1 cellular context compared by ENCODE assay signal in the genomic region with DNA sequence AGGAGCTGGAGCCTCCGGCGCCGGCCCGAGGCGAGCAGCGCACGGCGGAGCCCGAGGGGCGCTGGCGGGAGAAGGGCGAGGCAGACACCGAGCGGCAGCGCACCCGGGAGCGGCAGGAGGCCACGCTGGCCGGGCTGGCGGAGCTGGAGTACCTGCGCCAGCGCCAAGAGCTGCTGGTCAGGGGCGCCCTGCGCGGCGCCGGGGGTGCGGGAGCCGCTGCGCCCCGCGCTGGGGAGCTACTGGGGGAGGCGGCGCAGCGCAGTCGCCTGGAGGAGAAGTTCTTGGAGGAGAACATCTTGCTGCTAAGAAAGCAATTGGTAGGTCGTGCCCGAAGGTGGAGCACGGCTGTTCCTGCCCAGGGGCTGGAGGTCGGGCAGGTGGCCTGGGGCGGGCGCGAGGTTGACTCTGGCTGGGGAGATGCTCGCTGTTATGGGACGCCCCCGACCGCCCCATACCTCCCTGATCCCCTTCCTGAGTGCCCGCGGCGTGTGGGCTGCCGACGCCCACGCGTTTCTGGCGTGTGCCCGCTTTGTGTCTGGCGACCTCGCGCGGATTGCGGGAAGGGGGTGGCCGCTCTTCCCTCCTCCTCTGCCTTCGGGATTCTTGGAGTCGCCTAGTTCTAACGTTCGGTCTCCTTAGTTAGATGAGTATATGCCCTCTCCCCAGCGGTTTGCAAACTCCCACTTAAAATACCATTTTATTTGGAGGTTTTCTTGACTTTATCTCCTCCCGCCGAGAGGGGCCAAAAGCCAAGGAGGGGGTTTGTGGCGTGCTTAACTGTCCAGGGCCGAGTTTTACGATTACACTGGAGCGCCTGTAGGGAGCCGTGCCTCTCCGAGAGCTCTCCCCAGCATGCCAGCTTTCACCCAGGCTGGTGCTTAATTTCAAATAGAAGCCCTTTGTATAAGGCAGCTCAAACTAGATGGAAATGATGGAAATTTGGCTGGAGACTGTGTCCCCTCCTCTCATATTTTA.
A peak's percentile ranks its signal among the peaks of the same experiment; 100 is the strongest.
TF ChIP-seq lines count a peak whose summit lies in the region.

No MANE protein-coding gene starts in this region.

TF ChIP-seq in WTC11, 78 proteins besides CTCF, POLR2A, EP300 and RAD21 (continued from another document and continues in another):
- TF ChIP-seq, protein P1, sequence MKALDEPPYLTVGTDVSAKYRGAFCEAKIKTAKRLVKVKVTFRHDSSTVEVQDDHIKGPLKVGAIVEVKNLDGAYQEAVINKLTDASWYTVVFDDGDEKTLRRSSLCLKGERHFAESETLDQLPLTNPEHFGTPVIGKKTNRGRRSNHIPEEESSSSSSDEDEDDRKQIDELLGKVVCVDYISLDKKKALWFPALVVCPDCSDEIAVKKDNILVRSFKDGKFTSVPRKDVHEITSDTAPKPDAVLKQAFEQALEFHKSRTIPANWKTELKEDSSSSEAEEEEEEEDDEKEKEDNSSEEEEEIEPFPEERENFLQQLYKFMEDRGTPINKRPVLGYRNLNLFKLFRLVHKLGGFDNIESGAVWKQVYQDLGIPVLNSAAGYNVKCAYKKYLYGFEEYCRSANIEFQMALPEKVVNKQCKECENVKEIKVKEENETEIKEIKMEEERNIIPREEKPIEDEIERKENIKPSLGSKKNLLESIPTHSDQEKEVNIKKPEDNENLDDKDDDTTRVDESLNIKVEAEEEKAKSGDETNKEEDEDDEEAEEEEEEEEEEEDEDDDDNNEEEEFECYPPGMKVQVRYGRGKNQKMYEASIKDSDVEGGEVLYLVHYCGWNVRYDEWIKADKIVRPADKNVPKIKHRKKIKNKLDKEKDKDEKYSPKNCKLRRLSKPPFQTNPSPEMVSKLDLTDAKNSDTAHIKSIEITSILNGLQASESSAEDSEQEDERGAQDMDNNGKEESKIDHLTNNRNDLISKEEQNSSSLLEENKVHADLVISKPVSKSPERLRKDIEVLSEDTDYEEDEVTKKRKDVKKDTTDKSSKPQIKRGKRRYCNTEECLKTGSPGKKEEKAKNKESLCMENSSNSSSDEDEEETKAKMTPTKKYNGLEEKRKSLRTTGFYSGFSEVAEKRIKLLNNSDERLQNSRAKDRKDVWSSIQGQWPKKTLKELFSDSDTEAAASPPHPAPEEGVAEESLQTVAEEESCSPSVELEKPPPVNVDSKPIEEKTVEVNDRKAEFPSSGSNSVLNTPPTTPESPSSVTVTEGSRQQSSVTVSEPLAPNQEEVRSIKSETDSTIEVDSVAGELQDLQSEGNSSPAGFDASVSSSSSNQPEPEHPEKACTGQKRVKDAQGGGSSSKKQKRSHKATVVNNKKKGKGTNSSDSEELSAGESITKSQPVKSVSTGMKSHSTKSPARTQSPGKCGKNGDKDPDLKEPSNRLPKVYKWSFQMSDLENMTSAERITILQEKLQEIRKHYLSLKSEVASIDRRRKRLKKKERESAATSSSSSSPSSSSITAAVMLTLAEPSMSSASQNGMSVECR (CRISPR knock-in tag; IDR thresholded peaks at IDR 0.05; ENCODE audit: borderline replicate concordance) = no peak
- TF ChIP-seq ZNF423 (CRISPR knock-in tag; IDR thresholded peaks at IDR 0.05) (no peak; the same call in 1 of the 2 replicates), SMAD4 (CRISPR knock-in tag; IDR thresholded peaks at IDR 0.05) (no peak), FOXP1 (CRISPR knock-in tag; IDR thresholded peaks at IDR 0.05; ENCODE audit: borderline replicate concordance) (no peak), ZNF121 (CRISPR knock-in tag; IDR thresholded peaks at IDR 0.05) (no peak), JAZF1 (CRISPR knock-in tag; IDR thresholded peaks at IDR 0.05) (no peak), FOXK1 (CRISPR knock-in tag; IDR thresholded peaks at IDR 0.05) (no peak), PRRX2 (CRISPR knock-in tag; IDR thresholded peaks at IDR 0.05) (no peak; the same call in 1 of the 2 replicates), ZNF219 (CRISPR knock-in tag; IDR thresholded peaks at IDR 0.05; ENCODE audit: borderline replicate concordance) (peak; percentile 1; the same call in 1 of the 2 replicates), HMGA2 (CRISPR knock-in tag; IDR thresholded peaks at IDR 0.05) (no peak), GABPB1 (CRISPR knock-in tag; IDR thresholded peaks at IDR 0.05) (no peak), NFE2L1 (CRISPR knock-in tag; IDR thresholded peaks at IDR 0.05) (no peak), ZNF138 (CRISPR knock-in tag; conservative IDR thresholded peaks at IDR 0.05) (no peak), MYBL2 (CRISPR knock-in tag; IDR thresholded peaks at IDR 0.05) (no peak)
- TF ChIP-seq, protein P2, sequence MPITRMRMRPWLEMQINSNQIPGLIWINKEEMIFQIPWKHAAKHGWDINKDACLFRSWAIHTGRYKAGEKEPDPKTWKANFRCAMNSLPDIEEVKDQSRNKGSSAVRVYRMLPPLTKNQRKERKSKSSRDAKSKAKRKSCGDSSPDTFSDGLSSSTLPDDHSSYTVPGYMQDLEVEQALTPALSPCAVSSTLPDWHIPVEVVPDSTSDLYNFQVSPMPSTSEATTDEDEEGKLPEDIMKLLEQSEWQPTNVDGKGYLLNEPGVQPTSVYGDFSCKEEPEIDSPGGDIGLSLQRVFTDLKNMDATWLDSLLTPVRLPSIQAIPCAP (CRISPR knock-in tag; IDR thresholded peaks at IDR 0.05) = no peak
- TF ChIP-seq, protein P3, sequence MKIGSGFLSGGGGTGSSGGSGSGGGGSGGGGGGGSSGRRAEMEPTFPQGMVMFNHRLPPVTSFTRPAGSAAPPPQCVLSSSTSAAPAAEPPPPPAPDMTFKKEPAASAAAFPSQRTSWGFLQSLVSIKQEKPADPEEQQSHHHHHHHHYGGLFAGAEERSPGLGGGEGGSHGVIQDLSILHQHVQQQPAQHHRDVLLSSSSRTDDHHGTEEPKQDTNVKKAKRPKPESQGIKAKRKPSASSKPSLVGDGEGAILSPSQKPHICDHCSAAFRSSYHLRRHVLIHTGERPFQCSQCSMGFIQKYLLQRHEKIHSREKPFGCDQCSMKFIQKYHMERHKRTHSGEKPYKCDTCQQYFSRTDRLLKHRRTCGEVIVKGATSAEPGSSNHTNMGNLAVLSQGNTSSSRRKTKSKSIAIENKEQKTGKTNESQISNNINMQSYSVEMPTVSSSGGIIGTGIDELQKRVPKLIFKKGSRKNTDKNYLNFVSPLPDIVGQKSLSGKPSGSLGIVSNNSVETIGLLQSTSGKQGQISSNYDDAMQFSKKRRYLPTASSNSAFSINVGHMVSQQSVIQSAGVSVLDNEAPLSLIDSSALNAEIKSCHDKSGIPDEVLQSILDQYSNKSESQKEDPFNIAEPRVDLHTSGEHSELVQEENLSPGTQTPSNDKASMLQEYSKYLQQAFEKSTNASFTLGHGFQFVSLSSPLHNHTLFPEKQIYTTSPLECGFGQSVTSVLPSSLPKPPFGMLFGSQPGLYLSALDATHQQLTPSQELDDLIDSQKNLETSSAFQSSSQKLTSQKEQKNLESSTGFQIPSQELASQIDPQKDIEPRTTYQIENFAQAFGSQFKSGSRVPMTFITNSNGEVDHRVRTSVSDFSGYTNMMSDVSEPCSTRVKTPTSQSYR (CRISPR knock-in tag; IDR thresholded peaks at IDR 0.05) = peak; percentile 48; the same call in 1 of the 2 replicates
- TF ChIP-seq, protein P4, sequence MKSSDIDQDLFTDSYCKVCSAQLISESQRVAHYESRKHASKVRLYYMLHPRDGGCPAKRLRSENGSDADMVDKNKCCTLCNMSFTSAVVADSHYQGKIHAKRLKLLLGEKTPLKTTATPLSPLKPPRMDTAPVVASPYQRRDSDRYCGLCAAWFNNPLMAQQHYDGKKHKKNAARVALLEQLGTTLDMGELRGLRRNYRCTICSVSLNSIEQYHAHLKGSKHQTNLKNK (CRISPR knock-in tag; IDR thresholded peaks at IDR 0.05) = no peak
- TF ChIP-seq, protein P5, sequence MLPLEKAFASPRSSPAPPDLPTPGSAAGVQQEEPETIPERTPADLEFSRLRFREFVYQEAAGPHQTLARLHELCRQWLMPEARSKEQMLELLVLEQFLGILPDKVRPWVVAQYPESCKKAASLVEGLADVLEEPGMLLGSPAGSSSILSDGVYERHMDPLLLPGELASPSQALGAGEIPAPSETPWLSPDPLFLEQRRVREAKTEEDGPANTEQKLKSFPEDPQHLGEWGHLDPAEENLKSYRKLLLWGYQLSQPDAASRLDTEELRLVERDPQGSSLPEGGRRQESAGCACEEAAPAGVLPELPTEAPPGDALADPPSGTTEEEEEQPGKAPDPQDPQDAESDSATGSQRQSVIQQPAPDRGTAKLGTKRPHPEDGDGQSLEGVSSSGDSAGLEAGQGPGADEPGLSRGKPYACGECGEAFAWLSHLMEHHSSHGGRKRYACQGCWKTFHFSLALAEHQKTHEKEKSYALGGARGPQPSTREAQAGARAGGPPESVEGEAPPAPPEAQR (CRISPR knock-in tag; IDR thresholded peaks at IDR 0.05) = no peak
- TF ChIP-seq, protein P6, sequence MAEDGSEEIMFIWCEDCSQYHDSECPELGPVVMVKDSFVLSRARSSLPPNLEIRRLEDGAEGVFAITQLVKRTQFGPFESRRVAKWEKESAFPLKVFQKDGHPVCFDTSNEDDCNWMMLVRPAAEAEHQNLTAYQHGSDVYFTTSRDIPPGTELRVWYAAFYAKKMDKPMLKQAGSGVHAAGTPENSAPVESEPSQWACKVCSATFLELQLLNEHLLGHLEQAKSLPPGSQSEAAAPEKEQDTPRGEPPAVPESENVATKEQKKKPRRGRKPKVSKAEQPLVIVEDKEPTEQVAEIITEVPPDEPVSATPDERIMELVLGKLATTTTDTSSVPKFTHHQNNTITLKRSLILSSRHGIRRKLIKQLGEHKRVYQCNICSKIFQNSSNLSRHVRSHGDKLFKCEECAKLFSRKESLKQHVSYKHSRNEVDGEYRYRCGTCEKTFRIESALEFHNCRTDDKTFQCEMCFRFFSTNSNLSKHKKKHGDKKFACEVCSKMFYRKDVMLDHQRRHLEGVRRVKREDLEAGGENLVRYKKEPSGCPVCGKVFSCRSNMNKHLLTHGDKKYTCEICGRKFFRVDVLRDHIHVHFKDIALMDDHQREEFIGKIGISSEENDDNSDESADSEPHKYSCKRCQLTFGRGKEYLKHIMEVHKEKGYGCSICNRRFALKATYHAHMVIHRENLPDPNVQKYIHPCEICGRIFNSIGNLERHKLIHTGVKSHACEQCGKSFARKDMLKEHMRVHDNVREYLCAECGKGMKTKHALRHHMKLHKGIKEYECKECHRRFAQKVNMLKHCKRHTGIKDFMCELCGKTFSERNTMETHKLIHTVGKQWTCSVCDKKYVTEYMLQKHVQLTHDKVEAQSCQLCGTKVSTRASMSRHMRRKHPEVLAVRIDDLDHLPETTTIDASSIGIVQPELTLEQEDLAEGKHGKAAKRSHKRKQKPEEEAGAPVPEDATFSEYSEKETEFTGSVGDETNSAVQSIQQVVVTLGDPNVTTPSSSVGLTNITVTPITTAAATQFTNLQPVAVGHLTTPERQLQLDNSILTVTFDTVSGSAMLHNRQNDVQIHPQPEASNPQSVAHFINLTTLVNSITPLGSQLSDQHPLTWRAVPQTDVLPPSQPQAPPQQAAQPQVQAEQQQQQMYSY (CRISPR knock-in tag; IDR thresholded peaks at IDR 0.05) = no peak
- TF ChIP-seq, protein P7, sequence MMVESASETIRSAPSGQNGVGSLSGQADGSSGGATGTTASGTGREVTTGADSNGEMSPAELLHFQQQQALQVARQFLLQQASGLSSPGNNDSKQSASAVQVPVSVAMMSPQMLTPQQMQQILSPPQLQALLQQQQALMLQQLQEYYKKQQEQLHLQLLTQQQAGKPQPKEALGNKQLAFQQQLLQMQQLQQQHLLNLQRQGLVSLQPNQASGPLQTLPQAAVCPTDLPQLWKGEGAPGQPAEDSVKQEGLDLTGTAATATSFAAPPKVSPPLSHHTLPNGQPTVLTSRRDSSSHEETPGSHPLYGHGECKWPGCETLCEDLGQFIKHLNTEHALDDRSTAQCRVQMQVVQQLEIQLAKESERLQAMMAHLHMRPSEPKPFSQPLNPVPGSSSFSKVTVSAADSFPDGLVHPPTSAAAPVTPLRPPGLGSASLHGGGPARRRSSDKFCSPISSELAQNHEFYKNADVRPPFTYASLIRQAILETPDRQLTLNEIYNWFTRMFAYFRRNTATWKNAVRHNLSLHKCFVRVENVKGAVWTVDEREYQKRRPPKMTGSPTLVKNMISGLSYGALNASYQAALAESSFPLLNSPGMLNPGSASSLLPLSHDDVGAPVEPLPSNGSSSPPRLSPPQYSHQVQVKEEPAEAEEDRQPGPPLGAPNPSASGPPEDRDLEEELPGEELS (CRISPR knock-in tag; IDR thresholded peaks at IDR 0.05) = 0 out of 2 replicates have a peak, but pooled peaks have one; percentile 8
- TF ChIP-seq, protein P8, sequence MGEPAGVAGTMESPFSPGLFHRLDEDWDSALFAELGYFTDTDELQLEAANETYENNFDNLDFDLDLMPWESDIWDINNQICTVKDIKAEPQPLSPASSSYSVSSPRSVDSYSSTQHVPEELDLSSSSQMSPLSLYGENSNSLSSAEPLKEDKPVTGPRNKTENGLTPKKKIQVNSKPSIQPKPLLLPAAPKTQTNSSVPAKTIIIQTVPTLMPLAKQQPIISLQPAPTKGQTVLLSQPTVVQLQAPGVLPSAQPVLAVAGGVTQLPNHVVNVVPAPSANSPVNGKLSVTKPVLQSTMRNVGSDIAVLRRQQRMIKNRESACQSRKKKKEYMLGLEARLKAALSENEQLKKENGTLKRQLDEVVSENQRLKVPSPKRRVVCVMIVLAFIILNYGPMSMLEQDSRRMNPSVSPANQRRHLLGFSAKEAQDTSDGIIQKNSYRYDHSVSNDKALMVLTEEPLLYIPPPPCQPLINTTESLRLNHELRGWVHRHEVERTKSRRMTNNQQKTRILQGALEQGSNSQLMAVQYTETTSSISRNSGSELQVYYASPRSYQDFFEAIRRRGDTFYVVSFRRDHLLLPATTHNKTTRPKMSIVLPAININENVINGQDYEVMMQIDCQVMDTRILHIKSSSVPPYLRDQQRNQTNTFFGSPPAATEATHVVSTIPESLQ (CRISPR knock-in tag; IDR thresholded peaks at IDR 0.05) = no peak
- TF ChIP-seq, protein P9, sequence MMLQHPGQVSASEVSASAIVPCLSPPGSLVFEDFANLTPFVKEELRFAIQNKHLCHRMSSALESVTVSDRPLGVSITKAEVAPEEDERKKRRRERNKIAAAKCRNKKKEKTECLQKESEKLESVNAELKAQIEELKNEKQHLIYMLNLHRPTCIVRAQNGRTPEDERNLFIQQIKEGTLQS (CRISPR knock-in tag; conservative IDR thresholded peaks at IDR 0.05) = no peak
- TF ChIP-seq, protein P10, sequence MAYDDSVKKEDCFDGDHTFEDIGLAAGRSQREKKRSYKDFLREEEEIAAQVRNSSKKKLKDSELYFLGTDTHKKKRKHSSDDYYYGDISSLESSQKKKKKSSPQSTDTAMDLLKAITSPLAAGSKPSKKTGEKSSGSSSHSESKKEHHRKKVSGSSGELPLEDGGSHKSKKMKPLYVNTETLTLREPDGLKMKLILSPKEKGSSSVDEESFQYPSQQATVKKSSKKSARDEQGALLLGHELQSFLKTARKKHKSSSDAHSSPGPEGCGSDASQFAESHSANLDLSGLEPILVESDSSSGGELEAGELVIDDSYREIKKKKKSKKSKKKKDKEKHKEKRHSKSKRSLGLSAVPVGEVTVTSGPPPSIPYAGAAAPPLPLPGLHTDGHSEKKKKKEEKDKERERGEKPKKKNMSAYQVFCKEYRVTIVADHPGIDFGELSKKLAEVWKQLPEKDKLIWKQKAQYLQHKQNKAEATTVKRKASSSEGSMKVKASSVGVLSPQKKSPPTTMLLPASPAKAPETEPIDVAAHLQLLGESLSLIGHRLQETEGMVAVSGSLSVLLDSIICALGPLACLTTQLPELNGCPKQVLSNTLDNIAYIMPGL (CRISPR knock-in tag; IDR thresholded peaks at IDR 0.05) = peak; percentile 75; the same call in 1 of the 2 replicates
- TF ChIP-seq, protein P11, sequence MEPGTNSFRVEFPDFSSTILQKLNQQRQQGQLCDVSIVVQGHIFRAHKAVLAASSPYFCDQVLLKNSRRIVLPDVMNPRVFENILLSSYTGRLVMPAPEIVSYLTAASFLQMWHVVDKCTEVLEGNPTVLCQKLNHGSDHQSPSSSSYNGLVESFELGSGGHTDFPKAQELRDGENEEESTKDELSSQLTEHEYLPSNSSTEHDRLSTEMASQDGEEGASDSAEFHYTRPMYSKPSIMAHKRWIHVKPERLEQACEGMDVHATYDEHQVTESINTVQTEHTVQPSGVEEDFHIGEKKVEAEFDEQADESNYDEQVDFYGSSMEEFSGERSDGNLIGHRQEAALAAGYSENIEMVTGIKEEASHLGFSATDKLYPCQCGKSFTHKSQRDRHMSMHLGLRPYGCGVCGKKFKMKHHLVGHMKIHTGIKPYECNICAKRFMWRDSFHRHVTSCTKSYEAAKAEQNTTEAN (CRISPR knock-in tag; IDR thresholded peaks at IDR 0.05) = no peak
